21 cellular contexts compared by ENCODE assay signal in the genomic region with DNA sequence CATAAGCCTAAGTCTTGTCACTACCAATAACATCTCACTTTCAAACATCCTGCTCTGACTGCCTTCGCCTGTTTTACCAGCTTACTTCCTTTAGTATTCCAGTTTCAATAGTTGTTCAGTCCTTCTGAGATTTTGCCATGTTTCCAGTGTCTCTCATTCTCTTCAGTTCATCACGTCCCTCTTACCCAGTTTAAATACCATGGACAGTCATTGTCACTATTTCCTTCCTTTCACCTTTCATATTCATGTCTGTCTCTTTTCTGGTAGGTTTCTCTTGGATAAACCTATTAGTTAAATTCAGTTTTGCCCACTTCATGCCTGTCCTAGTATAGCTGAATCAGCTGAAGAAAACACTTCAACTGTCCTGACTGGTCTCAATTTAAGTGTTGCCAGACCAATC. TPM values are rescaled to one million over a fixed set of nuclear protein-coding genes. Genes with fewer than 3 reads are reported as not detected.
A peak's percentile ranks its signal among the peaks of the same experiment; 100 is the strongest.
DNase-seq lines count a peak whose midpoint lies in the region; ATAC-seq and TF ChIP-seq lines count a peak whose summit lies in the region.
"Had no signal": no experiment of that assay in that cellular context is flagged by ENCODE, and none has a peak within 500 bp of the region (broad histone marks: within the 10 kb centered on the region; RNA-seq: fewer than 3 reads in every experiment).

No MANE protein-coding gene starts in this region.

- no peaks in the 10 kb centered on the region for H3K27me3 Mint-ChIP-seq in CD4-positive, alpha-beta T cell
- H3K27me3 Mint-ChIP-seq: activated CD4-positive, alpha-beta T cell treated with anti-CD3 and anti-CD28 coated beads, Interleukin-2, amount 10 ng/mL, durations not matched to agents 24 days and 14 days; activated CD8-positive, alpha-beta memory T cell treated with anti-CD3 and anti-CD28 coated beads, Interleukin-2, amount 10 ng/mL, durations not matched to agents 7 days and 5 days had no signal

- no peak overlapping the region for H3K4me3 Mint-ChIP-seq in CD4-positive, alpha-beta T cell
- H3K4me3 Mint-ChIP-seq: activated CD4-positive, alpha-beta T cell treated with anti-CD3 and anti-CD28 coated beads, Interleukin-2, amount 10 ng/mL, durations not matched to agents 24 days and 14 days; activated CD8-positive, alpha-beta memory T cell treated with anti-CD3 and anti-CD28 coated beads, Interleukin-2, amount 10 ng/mL, durations not matched to agents 7 days and 5 days; activated T-cell treated with anti-CD3 and anti-CD28 coated beads, Interleukin-2, amount 50 U/mL, for 72 hours had no signal

- H3K36me3 ChIP-seq in HEK293 (ENCODE audit: control insufficient read depth in 2 of 2, insufficient read depth in 1 of 2, low read length in 2 of 2) (no peaks in the 10 kb centered on the region; a peak in 1 of 3 replicates), spleen (peaks cover 0 to 3% (median 0%) of the 10 kb centered on the region in 6 donors), MG63 (no peaks in the 10 kb centered on the region)
- H3K36me3 ChIP-seq: cardiac muscle cell, thoracic aorta had no signal

- H3K36me3 Mint-ChIP-seq in CD4-positive, alpha-beta T cell (ENCODE audit: low read depth), result peaks cover 5% of the 10 kb centered on the region

- H3K4me1 ChIP-seq in HEK293 (ENCODE audit: control insufficient read depth, insufficient read depth, low read length) (no peaks in the 10 kb centered on the region), spleen (peaks cover 18 to 100% (median 82%) of the 10 kb centered on the region in 6 donors)

- WGBS in spleen, 5 donors, result 66 to 78% (median 66%) methylated on average over 2 of the region's 2 CpGs

- ATAC-seq in CD4-positive, alpha-beta T cell (ENCODE audit: poor library complexity), result no peak

- TF ChIP-seq CTCF in CD4-positive, alpha-beta T cell (IDR thresholded peaks at IDR 0.05), result no peak
- TF ChIP-seq CTCF in HEK293 (tag by site-specific recombination; IDR thresholded peaks at IDR 0.05), result no peak
- TF ChIP-seq CTCF in spleen (IDR thresholded peaks at IDR 0.05 in 8 of 11, conservative IDR thresholded peaks at IDR 0.05 in 3 of 11), result no peak

- no peak for DNase-seq in CD4-positive, alpha-beta T cell
- DNase-seq in spleen (no peak), foreskin melanocyte (no peak), retina (no peak), MG63 (no peak)
- DNase-seq: activated CD4-positive, alpha-beta T cell treated with anti-CD3 and anti-CD28 coated beads, Interleukin-2, amount 10 ng/mL, durations not matched to agents 24 days and 14 days; activated CD8-positive, alpha-beta memory T cell treated with anti-CD3 and anti-CD28 coated beads, Interleukin-2, amount 10 ng/mL, durations not matched to agents 7 days and 5 days; activated naive CD4-positive, alpha-beta T cell treated with anti-CD3 and anti-CD28 coated beads, Interleukin-2, amount 50 U/mL, for 16 hours; activated T-cell treated with anti-CD3 and anti-CD28 coated beads, Interleukin-2, amount 50 U/mL, for 72 hours; aorta; DMS53; NCI-H1048; NCI-H1694 treated with DMSO at 0.1 percent for 48 hours; NCI-H526; occipital lobe; stimulated activated CD4-positive, alpha-beta T cell treated with anti-CD3 and anti-CD28 coated beads, Interleukin-4, amount 100 ng/mL, for 24 hours; T-helper 2 cell had no signal

- H3K4me1 Mint-ChIP-seq in CD4-positive, alpha-beta T cell (ENCODE audit: low read depth), result peaks cover 15% of the 10 kb centered on the region

- no peaks in the 10 kb centered on the region for H3K27me3 ChIP-seq in CD4-positive, alpha-beta T cell (ENCODE audit: control insufficient read depth, insufficient read depth, low read length)
- H3K27me3 ChIP-seq in spleen (replicated peaks in 1 of 7), result no peaks in the 10 kb centered on the region
- no peaks in the 10 kb centered on the region for H3K27me3 ChIP-seq in MG63
- H3K27me3 ChIP-seq: cardiac muscle cell had no signal

- H3K4me3 ChIP-seq in HEK293 (ENCODE audit: low read depth, low read length) (no peak overlapping the region), spleen (peak overlapping the region in 1 of 8 donors; percentile 9), MG63 (no peak overlapping the region)
- H3K4me3 ChIP-seq: cardiac muscle cell, thoracic aorta had no signal

- CTCF ChIA-PET in CD4-positive, alpha-beta T cell (lab: Charles Lee), result interaction anchor here (0.7 kb wide), 1 partner anchor 17 kb away, joined by 3 read pairs; no protein-coding TSS in a partner anchor
- CTCF ChIA-PET in HEK293 (lab: Yijun Ruan, JAX), result interaction anchor here (1.9 kb wide), 1 partner anchor 20 kb away, joined by 8 read pairs; no protein-coding TSS in a partner anchor

- TF ChIP-seq POLR2A in spleen (IDR thresholded peaks at IDR 0.05), result no peak

- H3K9me3 Mint-ChIP-seq in CD4-positive, alpha-beta T cell, result no peaks in the 10 kb centered on the region
- H3K9me3 Mint-ChIP-seq: activated CD4-positive, alpha-beta T cell treated with anti-CD3 and anti-CD28 coated beads, Interleukin-2, amount 10 ng/mL, durations not matched to agents 24 days and 14 days; activated T-cell treated with anti-CD3 and anti-CD28 coated beads, Interleukin-2, amount 50 U/mL, for 72 hours had no signal

- POLR2A ChIA-PET in CD4-positive, alpha-beta T cell (lab: Charles Lee), result interaction anchor here (0.5 to 1.6 kb wide), 2 partner anchors 22 to 1879 kb away, joined by 3 to 7 read pairs; partner anchors contain the start of gene DUSP12
- POLR2A ChIA-PET in HEK293 (lab: Yijun Ruan, JAX), result no interaction called here

- intact Hi-C loops in CD4-positive, alpha-beta T cell (cut with DNase I, micrococcal nuclease), result loop anchor here in 1 of 2 experiments (10.0 kb wide), 1 partner anchor 153 kb away; no protein-coding TSS in a partner anchor
- intact Hi-C loops in spleen (cut with DNase I; ENCODE audit: low total_unique reads), result no loop called here

- peak overlapping the region; percentile 24 for H3K27ac ChIP-seq in CD4-positive, alpha-beta T cell (ENCODE audit: low read depth, low read length)
- no peak overlapping the region for H3K27ac ChIP-seq in HEK293 (ENCODE audit: extremely low read depth, low read depth, low read length)
- peak overlapping the region; percentile 55 for H3K27ac ChIP-seq in cingulate gyrus (ENCODE audit: low read depth, low read length)
- H3K27ac ChIP-seq in spleen, result peak overlapping the region in 7 of 8 donors; percentile 51 to 89 (median 75)
- H3K27ac ChIP-seq: cardiac muscle cell had no signal

- H3K27ac Mint-ChIP-seq in CD4-positive, alpha-beta T cell, result no peak overlapping the region
- H3K27ac Mint-ChIP-seq: activated CD4-positive, alpha-beta T cell treated with anti-CD3 and anti-CD28 coated beads, Interleukin-2, amount 10 ng/mL, durations not matched to agents 24 days and 14 days; activated CD8-positive, alpha-beta memory T cell treated with anti-CD3 and anti-CD28 coated beads, Interleukin-2, amount 10 ng/mL, durations not matched to agents 7 days and 5 days; activated T-cell treated with anti-CD3 and anti-CD28 coated beads, Interleukin-2, amount 50 U/mL, for 72 hours had no signal

- no peaks in the 10 kb centered on the region for H3K9me3 ChIP-seq in CD4-positive, alpha-beta T cell (ENCODE audit: control insufficient read depth, low read length)
- H3K9me3 ChIP-seq in HEK293 (ENCODE audit: control insufficient read depth, insufficient read depth, low read depth, low read length) (no peaks in the 10 kb centered on the region), spleen (no peaks in the 10 kb centered on the region), MG63 (no peaks in the 10 kb centered on the region)
- H3K9me3 ChIP-seq: thoracic aorta had no signal

TF ChIP-seq in HEK293, 187 proteins besides CTCF, POLR2A, EP300 and RAD21:
- TF ChIP-seq ZNF561 (tag by site-specific recombination; IDR thresholded peaks at IDR 0.05; ENCODE audit: borderline replicate concordance), result no peak
- TF ChIP-seq ZNF623 (tag by site-specific recombination; IDR thresholded peaks at IDR 0.05), result no peak
- peak; percentile 46; the same call in 1 of the 2 replicates for TF ChIP-seq PRDM1 (tag by site-specific recombination; IDR thresholded peaks at IDR 0.05)
- TF ChIP-seq REST (tag by site-specific recombination; IDR thresholded peaks at IDR 0.05), result peak; percentile 77

RNA-seq across cellular contexts. Expression of gene ATF6, which starts 5.9 kb away (rescaled TPM):
- total RNA-seq in CD4-positive, alpha-beta T cell, result 10 to 100 TPM; 16.2 to 17.1 TPM
- 10 to 100 TPM; 25.2 to 46.8 (median 34.2) TPM for total RNA-seq in spleen
- 1 to 10 TPM; 2.5 to 4.3 (median 3.4) TPM for polyA plus RNA-seq in spleen
- total RNA-seq in MG63 (2014; rRNA removed; shearing (Covaris generic); ENCODE audit: low replicate concordance), result 17.2 and 19.4 TPM in 2 replicates

RNA-seq across cellular contexts. Expression of gene DUSP12, which starts 22.4 kb away (rescaled TPM):
- 10 to 100 TPM; 20.3 to 23.0 TPM for total RNA-seq in CD4-positive, alpha-beta T cell
- total RNA-seq in spleen, result 10 to 100 TPM; 18.2 to 39.9 (median 23.7) TPM
- polyA plus RNA-seq in spleen, result 10 to 100 TPM; 17.9 to 27.8 (median 21.1) TPM
- 64.9 and 126 TPM in 2 replicates for total RNA-seq in MG63 (2014; rRNA removed; shearing (Covaris generic); ENCODE audit: low replicate concordance)

RNA-seq across cellular contexts. Expression of gene FCRLB, which starts 50.6 kb away (rescaled TPM):
- under 1 TPM in 1 of 2 experiments, not detected in 1; 0.11 TPM for total RNA-seq in CD4-positive, alpha-beta T cell
- 1 to 10 TPM; 1.2 to 4.3 (median 1.6) TPM for total RNA-seq in spleen
- polyA plus RNA-seq in spleen, result 1 to 10 TPM; 2.5 to 4.3 (median 4.3) TPM
- 0.47 and 3.1 TPM in 2 replicates for total RNA-seq in MG63 (2014; rRNA removed; shearing (Covaris generic); ENCODE audit: low replicate concordance)
- total RNA-seq: activated CD4-positive, alpha-beta T cell treated with anti-CD3 and anti-CD28 coated beads, Interleukin-2, amount 10 ng/mL, durations not matched to agents 24 days and 14 days had no signal
